Comparison of ENCODE assay signal across 16 cellular contexts in the genomic region with DNA sequence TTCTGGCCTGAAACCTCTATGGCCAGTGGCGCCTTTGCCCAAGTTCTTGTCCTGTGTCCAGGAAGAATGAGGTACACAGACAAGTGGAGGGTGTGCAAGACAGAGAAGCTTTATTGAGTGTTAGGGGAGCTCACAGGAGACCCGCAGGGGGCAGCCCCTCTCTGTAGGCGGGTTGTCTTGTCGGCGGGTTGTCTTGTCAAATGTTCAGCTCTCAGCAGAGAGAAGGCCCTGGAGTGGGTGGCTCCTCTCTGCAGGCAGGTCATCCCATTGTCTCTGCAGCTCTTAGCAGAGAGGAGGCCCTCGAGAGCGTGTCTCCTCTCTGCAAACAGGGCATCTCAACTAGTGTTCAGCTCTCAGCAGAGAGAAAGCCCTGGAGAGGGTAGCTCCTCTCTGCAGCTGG. TPM values are rescaled to one million over a fixed set of nuclear protein-coding genes. Genes with fewer than 3 reads are reported as not detected.
"Had no signal": no experiment of that assay in that cellular context is flagged by ENCODE, and none has a peak within 500 bp of the region (broad histone marks: within the 10 kb centered on the region; RNA-seq: fewer than 3 reads in every experiment).

No MANE protein-coding gene starts in this region.

- H3K9me3 ChIP-seq: gastroesophageal sphincter, right lobe of liver, testis, upper lobe of right lung had no signal

- H3K4me3 ChIP-seq: gastroesophageal sphincter, right lobe of liver, testis, upper lobe of right lung had no signal

- H3K36me3 ChIP-seq: right lobe of liver had no signal

- H3K27ac Mint-ChIP-seq: activated naive CD8-positive, alpha-beta T cell treated with anti-CD3 and anti-CD28 coated beads, Interleukin-2, amount 10 ng/mL, durations not matched to agents 7 days and 5 days; T-cell had no signal

- H3K4me1 ChIP-seq: right lobe of liver, testis had no signal

- H3K4me1 Mint-ChIP-seq: activated naive CD8-positive, alpha-beta T cell treated with anti-CD3 and anti-CD28 coated beads, Interleukin-2, amount 10 ng/mL, durations not matched to agents 7 days and 5 days; T-cell had no signal

- H3K27ac ChIP-seq: right lobe of liver, RWPE1, upper lobe of right lung, WERI-Rb-1 had no signal

- H3K4me3 Mint-ChIP-seq: activated naive CD8-positive, alpha-beta T cell treated with anti-CD3 and anti-CD28 coated beads, Interleukin-2, amount 10 ng/mL, durations not matched to agents 7 days and 5 days; T-cell had no signal

- H3K27me3 Mint-ChIP-seq: activated naive CD8-positive, alpha-beta T cell treated with anti-CD3 and anti-CD28 coated beads, Interleukin-2, amount 10 ng/mL, durations not matched to agents 7 days and 5 days had no signal

- DNase-seq: activated CD4-positive, alpha-beta T cell treated with anti-CD3 and anti-CD28 coated beads for 48 hours; activated CD8-positive, alpha-beta memory T cell treated with anti-CD3 and anti-CD28 coated beads for 24 hours; activated effector memory CD4-positive, alpha-beta T cell treated with Interleukin-2 at 50 U/mL for 16 hours; stimulated activated CD4-positive, alpha-beta T cell treated with anti-CD3 and anti-CD28 coated beads, Interleukin-12 subunit alpha, Interleukin-12 subunit beta, amount 100 ng/mL, for 4 hours; stimulated activated CD4-positive, alpha-beta T cell treated with anti-CD3 and anti-CD28 coated beads, Interleukin-2, amount 100 ng/mL, for 48 hours; testis; WERI-Rb-1 had no signal

- FAIRE-seq: bronchial epithelial cell, colon had no signal

- H3K27me3 ChIP-seq: gastroesophageal sphincter, right lobe of liver, testis had no signal

- ATAC-seq: gastroesophageal sphincter, T-cell, upper lobe of right lung had no signal

RNA-seq across cellular contexts. Expression of a gene that starts 46.6 kb away (rescaled TPM):
- total RNA-seq: bronchial epithelial cell, SK-MEL-5 had no signal
